8 cellular contexts compared by ENCODE assay signal in genomic region chr22:44685384-44686056, GRCh38. TPM values are rescaled to one million over a fixed set of nuclear protein-coding genes. Genes with fewer than 3 reads are reported as not detected.
DNase-seq lines count a peak whose midpoint lies in the region; ATAC-seq, FAIRE-seq and TF ChIP-seq lines count a peak whose summit lies in the region.

No MANE protein-coding gene starts in this region.

- ATAC-seq in HG03175 (IDR thresholded peaks at IDR 0.05; ENCODE audit: unreplicated experiment) (peak; percentile 46), T-cell (replicated peaks in 1 of 4) (peak; percentile 88 to 92 (median 90)), left lobe of liver (peak; percentile 30), HG02885 (IDR thresholded peaks at IDR 0.05; ENCODE audit: poor library complexity, unreplicated experiment) (no peak)

- peak; percentile 81 for FAIRE-seq in GM12892 (lab: Jason Lieb, UNC)

- H3K36me3 Mint-ChIP-seq in T-cell, result peaks cover 2% of the 10 kb centered on the region
- H3K36me3 Mint-ChIP-seq in activated naive CD8-positive, alpha-beta T cell treated with anti-CD3 and anti-CD28 coated beads for 36 hours, result no peaks in the 10 kb centered on the region

- CTCF ChIA-PET in T-cell (lab: Charles Lee), result interaction anchor here (0.5 to 2.4 kb wide), 14 partner anchors 14 to 762 kb away, joined by 3 to 12 read pairs (median 4); partner anchors contain the start of gene PNPLA3 (in 1 of the 2)

- H3K4me3 Mint-ChIP-seq in T-cell, result peak overlapping the region; percentile 31 to 69 (median 41)
- H3K4me3 Mint-ChIP-seq in activated naive CD8-positive, alpha-beta T cell treated with anti-CD3 and anti-CD28 coated beads for 36 hours, result peak overlapping the region; percentile 55

- H3K27me3 Mint-ChIP-seq in T-cell, result no peaks in the 10 kb centered on the region
- H3K27me3 Mint-ChIP-seq in activated naive CD8-positive, alpha-beta T cell treated with anti-CD3 and anti-CD28 coated beads for 36 hours, result no peaks in the 10 kb centered on the region

- TF ChIP-seq POLR2A in GM12892 (IDR thresholded peaks at IDR 0.05; ENCODE audit: low read depth, low read length), result peak; percentile 34; the same call in 1 of the 2 replicates

- peak overlapping the region; percentile 84 to 88 for H3K27ac Mint-ChIP-seq in T-cell
- peak overlapping the region; percentile 82 for H3K27ac Mint-ChIP-seq in activated naive CD8-positive, alpha-beta T cell treated with anti-CD3 and anti-CD28 coated beads for 36 hours

- H3K9me3 Mint-ChIP-seq in T-cell, result no peaks in the 10 kb centered on the region
- H3K9me3 Mint-ChIP-seq in activated naive CD8-positive, alpha-beta T cell treated with anti-CD3 and anti-CD28 coated beads for 36 hours, result no peaks in the 10 kb centered on the region

- H3K4me1 Mint-ChIP-seq in T-cell, result peaks cover 30 to 54% (median 43%) of the 10 kb centered on the region in 3 donors
- H3K4me1 Mint-ChIP-seq in activated naive CD8-positive, alpha-beta T cell treated with anti-CD3 and anti-CD28 coated beads for 36 hours, result peaks cover 38% of the 10 kb centered on the region

- peak; percentile 56 for DNase-seq in GM12892 (ENCODE audit: insufficient read length)
- peak; percentile 44 to 82 (median 72) for DNase-seq in T-cell
- DNase-seq in activated naive CD8-positive, alpha-beta T cell treated with anti-CD3 and anti-CD28 coated beads for 36 hours, result peak; percentile 79
- no peak for DNase-seq in left lobe of liver (ENCODE audit: low spot score)
- DNase-seq in stimulated activated CD8-positive, alpha-beta memory T cell treated with anti-CD3 and anti-CD28 coated beads, Interleukin-7, amount 100 ng/mL, for 4 hours (ENCODE audit: low read depth in 2 of 2), result peak; percentile 83 to 85
- DNase-seq in NCI-H1092 treated with DMSO at 0.1 percent for 48 hours (lab: John Stamatoyannopoulos, UW), result no peak

- POLR2A ChIA-PET in T-cell (lab: Charles Lee), result no interaction called here

RNA-seq across cellular contexts. Expression of gene PRR5, which starts 16.5 kb away (rescaled TPM):
- 0.66 TPM for polyA plus RNA-seq in GM12892 (2012; ENCODE audit: missing spikeins)
- total RNA-seq in T-cell (10 to 100 TPM; 37.0 to 64.0 (median 58.7) TPM), left lobe of liver (30.0 TPM)
- 10 to 100 TPM; 22.3 to 24.6 TPM for total RNA-seq in activated naive CD8-positive, alpha-beta T cell treated with anti-CD3 and anti-CD28 coated beads for 36 hours

Comparison
In these comparisons a context has a peak if more than half of its experiments do, and no peak if none do; other contexts are left out.
1. DNase-seq: peak in GM12892 (single experiment), T-cell (34 of 34), activated naive CD8-positive, alpha-beta T cell treated with anti-CD3 and anti-CD28 coated beads for 36 hours (single experiment) and stimulated activated CD8-positive, alpha-beta memory T cell treated with anti-CD3 and anti-CD28 coated beads, Interleukin-7, amount 100 ng/mL, for 4 hours (2 of 2); none in left lobe of liver (single experiment) and NCI-H1092 treated with DMSO at 0.1 percent for 48 hours (single experiment).